20 cellular contexts compared by ENCODE assay signal in genomic region chrX:113124693-113125092, GRCh38.
A peak's percentile ranks its signal among the peaks of the same experiment; 100 is the strongest.
DNase-seq lines count a peak whose midpoint lies in the region; ATAC-seq and TF ChIP-seq lines count a peak whose summit lies in the region.
"Had no signal": no experiment of that assay in that cellular context is flagged by ENCODE, and none has a peak within 500 bp of the region (broad histone marks: within the 10 kb centered on the region; RNA-seq: fewer than 3 reads in every experiment).

No MANE protein-coding gene starts in this region.

- H3K27me3 ChIP-seq in HUES48 (ENCODE audit: control insufficient read depth, insufficient read depth, low read length) (no peaks in the 10 kb centered on the region), iPS-20b (ENCODE audit: insufficient read depth, low read length) (no peaks in the 10 kb centered on the region), body of pancreas (no peaks in the 10 kb centered on the region)

- CTCF ChIA-PET in WTC11 (lab: Charles Lee): no interaction called here

- POLR2A ChIA-PET in WTC11 (lab: Charles Lee): no interaction called here

- 0 out of 2 replicates have a peak overlapping the region, but pooled peaks have one; percentile 13 for H3K4me3 Mint-ChIP-seq in WTC11
- H3K4me3 Mint-ChIP-seq: CD4-positive, alpha-beta T cell had no signal

- DNase-seq in ELF-1 (ENCODE audit: low read depth, low spot score): peak; percentile 16
- no peak for DNase-seq in WTC11 (ENCODE audit: low spot score)
- no peak for DNase-seq in NCI-H1105 (lab: John Stamatoyannopoulos, UW)
- DNase-seq in body of pancreas: no peak
- DNase-seq: AML-193; Caco-2; CD4-positive, alpha-beta T cell; DMS153; DMS79; GF-D8; GM23248; H7; KG1 had no signal

- intact Hi-C loops in body of pancreas (cut with DNase I): no loop called here

- ATAC-seq in WTC11 (peak; percentile 82), HG03439 (IDR thresholded peaks at IDR 0.05; ENCODE audit: unreplicated experiment) (no peak), body of pancreas (no peak)
- ATAC-seq: A549 had no signal

- peaks cover 20% of the 10 kb centered on the region for H3K4me1 Mint-ChIP-seq in WTC11

- peaks cover 15% of the 10 kb centered on the region for H3K9me3 ChIP-seq in HUES48 (ENCODE audit: control insufficient read depth, insufficient read depth, low read length)
- H3K9me3 ChIP-seq in iPS-20b (ENCODE audit: insufficient read depth, low read depth, low read length): peaks cover 4% of the 10 kb centered on the region; the same call in 1 of the 2 replicates
- H3K9me3 ChIP-seq in body of pancreas: no peaks in the 10 kb centered on the region
- H3K9me3 ChIP-seq: A549, Caco-2 had no signal

- H3K4me3 ChIP-seq in HUES48 (ENCODE audit: low read depth, low read length) (peak overlapping the region; percentile 45), iPS-20b (ENCODE audit: low read length) (peak overlapping the region; percentile 37; the same call in 1 of the 2 replicates), body of pancreas (no peak overlapping the region)
- H3K4me3 ChIP-seq: A549, GM23248 had no signal

- H3K27ac Mint-ChIP-seq in WTC11: peak overlapping the region; percentile 81
- H3K27ac Mint-ChIP-seq: CD4-positive, alpha-beta T cell had no signal

- TF ChIP-seq CTCF in WTC11 (IDR thresholded peaks at IDR 0.05): no peak
- TF ChIP-seq CTCF in body of pancreas (IDR thresholded peaks at IDR 0.05): no peak

- H3K36me3 ChIP-seq in HUES48 (ENCODE audit: control insufficient read depth, insufficient read depth, low read length) (no peaks in the 10 kb centered on the region), iPS-20b (ENCODE audit: insufficient read depth, low read depth, low read length) (no peaks in the 10 kb centered on the region), body of pancreas (replicated peaks in 1 of 2; ENCODE audit: insufficient read depth in 1 of 2, low read depth in 2 of 2) (no peaks in the 10 kb centered on the region)

- H3K4me1 ChIP-seq in HUES48 (ENCODE audit: control insufficient read depth, insufficient read depth, low read length) (peaks cover 19% of the 10 kb centered on the region), iPS-20b (ENCODE audit: insufficient read depth, low read length) (peaks cover 17% of the 10 kb centered on the region; the same call in 1 of the 2 replicates), body of pancreas (no peaks in the 10 kb centered on the region)
- H3K4me1 ChIP-seq: A549, Caco-2 had no signal

- peak overlapping the region; percentile 57 for H3K27ac ChIP-seq in HUES48 (ENCODE audit: low read depth, low read length)
- no peak overlapping the region for H3K27ac ChIP-seq in iPS-20b (ENCODE audit: low read length)
- no peak overlapping the region for H3K27ac ChIP-seq in body of pancreas
- H3K27ac ChIP-seq: 22Rv1, A549, C4-2B, GM23248, HL-60 had no signal

- H3K9me3 Mint-ChIP-seq in WTC11: peaks cover 13% of the 10 kb centered on the region

- no peaks in the 10 kb centered on the region; the same call in 1 of the 2 replicates for H3K27me3 Mint-ChIP-seq in WTC11 (ENCODE audit: low read depth)
- H3K27me3 Mint-ChIP-seq: CD4-positive, alpha-beta T cell had no signal

- 0 out of 2 replicates have a peak overlapping the region, but pooled peaks have one; percentile 5 for H3K9ac ChIP-seq in HUES48 (ENCODE audit: low read depth, low read length)
- H3K9ac ChIP-seq in iPS-20b (ENCODE audit: low read depth, low read length): no peak overlapping the region
- H3K9ac ChIP-seq: GM23248 had no signal

- peaks cover 21% of the 10 kb centered on the region for H3K36me3 Mint-ChIP-seq in WTC11

- TF ChIP-seq POLR2A in body of pancreas (IDR thresholded peaks at IDR 0.05): no peak

TF ChIP-seq in WTC11, 78 proteins besides CTCF, POLR2A, EP300 and RAD21:
- TF ChIP-seq ESRRA (CRISPR knock-in tag; IDR thresholded peaks at IDR 0.05; ENCODE audit: borderline replicate concordance) (no peak), GRHL2 (CRISPR knock-in tag; IDR thresholded peaks at IDR 0.05; ENCODE audit: insufficient replicate concordance, severe bottlenecking) (no peak), JAZF1 (CRISPR knock-in tag; IDR thresholded peaks at IDR 0.05) (no peak), TCF7 (CRISPR knock-in tag; IDR thresholded peaks at IDR 0.05; ENCODE audit: low read depth) (no peak), MLX (CRISPR knock-in tag; IDR thresholded peaks at IDR 0.05) (no peak), ZNF416 (CRISPR knock-in tag; IDR thresholded peaks at IDR 0.05) (no peak), ZBTB21 (CRISPR knock-in tag; IDR thresholded peaks at IDR 0.05; ENCODE audit: borderline replicate concordance) (no peak), ZNF219 (CRISPR knock-in tag; IDR thresholded peaks at IDR 0.05; ENCODE audit: borderline replicate concordance) (no peak)
- TF ChIP-seq, protein P1, sequence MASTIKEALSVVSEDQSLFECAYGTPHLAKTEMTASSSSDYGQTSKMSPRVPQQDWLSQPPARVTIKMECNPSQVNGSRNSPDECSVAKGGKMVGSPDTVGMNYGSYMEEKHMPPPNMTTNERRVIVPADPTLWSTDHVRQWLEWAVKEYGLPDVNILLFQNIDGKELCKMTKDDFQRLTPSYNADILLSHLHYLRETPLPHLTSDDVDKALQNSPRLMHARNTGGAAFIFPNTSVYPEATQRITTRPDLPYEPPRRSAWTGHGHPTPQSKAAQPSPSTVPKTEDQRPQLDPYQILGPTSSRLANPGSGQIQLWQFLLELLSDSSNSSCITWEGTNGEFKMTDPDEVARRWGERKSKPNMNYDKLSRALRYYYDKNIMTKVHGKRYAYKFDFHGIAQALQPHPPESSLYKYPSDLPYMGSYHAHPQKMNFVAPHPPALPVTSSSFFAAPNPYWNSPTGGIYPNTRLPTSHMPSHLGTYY (CRISPR knock-in tag; IDR thresholded peaks at IDR 0.05): no peak
- TF ChIP-seq, protein P2, sequence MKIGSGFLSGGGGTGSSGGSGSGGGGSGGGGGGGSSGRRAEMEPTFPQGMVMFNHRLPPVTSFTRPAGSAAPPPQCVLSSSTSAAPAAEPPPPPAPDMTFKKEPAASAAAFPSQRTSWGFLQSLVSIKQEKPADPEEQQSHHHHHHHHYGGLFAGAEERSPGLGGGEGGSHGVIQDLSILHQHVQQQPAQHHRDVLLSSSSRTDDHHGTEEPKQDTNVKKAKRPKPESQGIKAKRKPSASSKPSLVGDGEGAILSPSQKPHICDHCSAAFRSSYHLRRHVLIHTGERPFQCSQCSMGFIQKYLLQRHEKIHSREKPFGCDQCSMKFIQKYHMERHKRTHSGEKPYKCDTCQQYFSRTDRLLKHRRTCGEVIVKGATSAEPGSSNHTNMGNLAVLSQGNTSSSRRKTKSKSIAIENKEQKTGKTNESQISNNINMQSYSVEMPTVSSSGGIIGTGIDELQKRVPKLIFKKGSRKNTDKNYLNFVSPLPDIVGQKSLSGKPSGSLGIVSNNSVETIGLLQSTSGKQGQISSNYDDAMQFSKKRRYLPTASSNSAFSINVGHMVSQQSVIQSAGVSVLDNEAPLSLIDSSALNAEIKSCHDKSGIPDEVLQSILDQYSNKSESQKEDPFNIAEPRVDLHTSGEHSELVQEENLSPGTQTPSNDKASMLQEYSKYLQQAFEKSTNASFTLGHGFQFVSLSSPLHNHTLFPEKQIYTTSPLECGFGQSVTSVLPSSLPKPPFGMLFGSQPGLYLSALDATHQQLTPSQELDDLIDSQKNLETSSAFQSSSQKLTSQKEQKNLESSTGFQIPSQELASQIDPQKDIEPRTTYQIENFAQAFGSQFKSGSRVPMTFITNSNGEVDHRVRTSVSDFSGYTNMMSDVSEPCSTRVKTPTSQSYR (CRISPR knock-in tag; IDR thresholded peaks at IDR 0.05): no peak
- TF ChIP-seq, protein P3, sequence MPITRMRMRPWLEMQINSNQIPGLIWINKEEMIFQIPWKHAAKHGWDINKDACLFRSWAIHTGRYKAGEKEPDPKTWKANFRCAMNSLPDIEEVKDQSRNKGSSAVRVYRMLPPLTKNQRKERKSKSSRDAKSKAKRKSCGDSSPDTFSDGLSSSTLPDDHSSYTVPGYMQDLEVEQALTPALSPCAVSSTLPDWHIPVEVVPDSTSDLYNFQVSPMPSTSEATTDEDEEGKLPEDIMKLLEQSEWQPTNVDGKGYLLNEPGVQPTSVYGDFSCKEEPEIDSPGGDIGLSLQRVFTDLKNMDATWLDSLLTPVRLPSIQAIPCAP (CRISPR knock-in tag; IDR thresholded peaks at IDR 0.05): no peak
- TF ChIP-seq, protein P4, sequence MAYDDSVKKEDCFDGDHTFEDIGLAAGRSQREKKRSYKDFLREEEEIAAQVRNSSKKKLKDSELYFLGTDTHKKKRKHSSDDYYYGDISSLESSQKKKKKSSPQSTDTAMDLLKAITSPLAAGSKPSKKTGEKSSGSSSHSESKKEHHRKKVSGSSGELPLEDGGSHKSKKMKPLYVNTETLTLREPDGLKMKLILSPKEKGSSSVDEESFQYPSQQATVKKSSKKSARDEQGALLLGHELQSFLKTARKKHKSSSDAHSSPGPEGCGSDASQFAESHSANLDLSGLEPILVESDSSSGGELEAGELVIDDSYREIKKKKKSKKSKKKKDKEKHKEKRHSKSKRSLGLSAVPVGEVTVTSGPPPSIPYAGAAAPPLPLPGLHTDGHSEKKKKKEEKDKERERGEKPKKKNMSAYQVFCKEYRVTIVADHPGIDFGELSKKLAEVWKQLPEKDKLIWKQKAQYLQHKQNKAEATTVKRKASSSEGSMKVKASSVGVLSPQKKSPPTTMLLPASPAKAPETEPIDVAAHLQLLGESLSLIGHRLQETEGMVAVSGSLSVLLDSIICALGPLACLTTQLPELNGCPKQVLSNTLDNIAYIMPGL (CRISPR knock-in tag; IDR thresholded peaks at IDR 0.05): no peak
- TF ChIP-seq, protein P5, sequence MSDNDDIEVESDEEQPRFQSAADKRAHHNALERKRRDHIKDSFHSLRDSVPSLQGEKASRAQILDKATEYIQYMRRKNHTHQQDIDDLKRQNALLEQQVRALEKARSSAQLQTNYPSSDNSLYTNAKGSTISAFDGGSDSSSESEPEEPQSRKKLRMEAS (CRISPR knock-in tag; IDR thresholded peaks at IDR 0.05): no peak

Comparison
In these comparisons a context has a peak if more than half of its experiments do, and no peak if none do; other contexts are left out.
1. H3K4me3 ChIP-seq: peak in HUES48 (single experiment) and iPS-20b (single experiment); none in body of pancreas (0 of 2).